ENCODE assay signal across 1 cellular context in the genomic region with DNA sequence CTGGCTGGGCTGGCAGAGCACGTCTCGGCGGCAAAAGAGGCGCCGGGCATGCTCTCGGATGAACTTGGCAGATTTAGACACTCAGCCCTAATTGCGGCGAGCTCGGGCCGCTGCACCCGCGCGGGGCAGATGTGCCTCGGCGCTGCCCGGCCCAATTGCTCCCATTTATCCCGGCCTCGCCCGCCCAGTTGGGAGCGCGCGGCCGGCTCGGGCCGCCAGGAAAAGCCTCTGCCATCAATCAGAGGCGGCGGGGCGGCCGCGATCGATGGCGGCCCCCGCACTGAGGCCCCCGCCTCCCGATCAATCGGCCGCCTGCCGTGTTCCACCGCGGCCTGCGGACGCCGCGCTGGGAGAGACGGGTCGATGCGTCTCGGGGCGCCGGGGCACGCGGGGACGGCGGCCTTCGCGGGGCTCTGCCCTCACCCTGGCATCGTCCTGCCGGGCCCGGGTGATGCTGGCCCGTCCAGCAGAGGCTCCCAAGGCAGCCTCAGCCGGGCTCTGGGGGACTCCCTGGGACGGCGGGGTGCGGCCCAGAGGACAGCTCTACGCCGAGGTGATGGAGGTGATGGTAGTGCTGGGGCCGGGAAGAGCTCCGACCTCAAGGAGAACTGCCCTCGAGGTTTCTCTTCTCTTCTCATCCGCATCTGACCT.
TF ChIP-seq lines count a peak whose summit lies in the region.

No MANE protein-coding gene starts in this region.

TF ChIP-seq in SK-N-SH, 30 proteins besides CTCF, POLR2A, EP300 and RAD21 (continued from another document):
- TF ChIP-seq, protein P1, sequence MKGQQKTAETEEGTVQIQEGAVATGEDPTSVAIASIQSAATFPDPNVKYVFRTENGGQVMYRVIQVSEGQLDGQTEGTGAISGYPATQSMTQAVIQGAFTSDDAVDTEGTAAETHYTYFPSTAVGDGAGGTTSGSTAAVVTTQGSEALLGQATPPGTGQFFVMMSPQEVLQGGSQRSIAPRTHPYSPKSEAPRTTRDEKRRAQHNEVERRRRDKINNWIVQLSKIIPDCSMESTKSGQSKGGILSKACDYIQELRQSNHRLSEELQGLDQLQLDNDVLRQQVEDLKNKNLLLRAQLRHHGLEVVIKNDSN (IDR thresholded peaks at IDR 0.05; ENCODE audit: borderline replicate concordance, low read depth) = no peak
- TF ChIP-seq POLR2AphosphoS5 (IDR thresholded peaks at IDR 0.05; ENCODE audit: low read depth, low read length) (no peak), GATA2 (CRISPR knock-in tag; IDR thresholded peaks at IDR 0.05) (no peak)
